1 cellular context compared by ENCODE assay signal in the genomic region with DNA sequence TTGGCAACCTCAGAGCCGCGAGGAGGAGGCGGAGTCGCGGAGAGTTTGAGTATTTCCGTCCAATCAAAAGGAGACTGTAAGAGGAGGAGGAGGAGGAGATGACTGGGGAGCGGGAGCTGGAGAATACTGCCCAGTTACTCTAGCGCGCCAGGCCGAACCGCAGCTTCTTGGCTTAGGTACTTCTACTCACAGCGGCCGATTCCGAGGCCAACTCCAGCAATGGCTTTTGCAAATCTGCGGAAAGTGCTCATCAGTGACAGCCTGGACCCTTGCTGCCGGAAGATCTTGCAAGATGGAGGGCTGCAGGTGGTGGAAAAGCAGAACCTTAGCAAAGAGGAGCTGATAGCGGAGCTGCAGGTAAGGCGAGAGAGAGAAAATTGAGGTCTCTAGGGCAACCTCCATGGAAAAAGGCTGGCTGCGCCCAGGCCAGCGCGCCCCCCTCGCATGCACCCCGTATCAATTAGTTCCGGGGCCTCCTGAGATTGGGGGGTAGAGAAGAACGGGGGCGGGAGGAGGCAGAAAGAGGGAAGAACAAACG.
TF ChIP-seq lines count a peak whose summit lies in the region.

A gene (plus strand): TSS at position 131 of the 538 bp plus-strand sequence. CDS start 89 bp downstream, at position 220.

TF ChIP-seq in A549, 52 proteins besides CTCF, POLR2A, EP300 and RAD21 (continued from another document):
- TF ChIP-seq, protein P1, sequence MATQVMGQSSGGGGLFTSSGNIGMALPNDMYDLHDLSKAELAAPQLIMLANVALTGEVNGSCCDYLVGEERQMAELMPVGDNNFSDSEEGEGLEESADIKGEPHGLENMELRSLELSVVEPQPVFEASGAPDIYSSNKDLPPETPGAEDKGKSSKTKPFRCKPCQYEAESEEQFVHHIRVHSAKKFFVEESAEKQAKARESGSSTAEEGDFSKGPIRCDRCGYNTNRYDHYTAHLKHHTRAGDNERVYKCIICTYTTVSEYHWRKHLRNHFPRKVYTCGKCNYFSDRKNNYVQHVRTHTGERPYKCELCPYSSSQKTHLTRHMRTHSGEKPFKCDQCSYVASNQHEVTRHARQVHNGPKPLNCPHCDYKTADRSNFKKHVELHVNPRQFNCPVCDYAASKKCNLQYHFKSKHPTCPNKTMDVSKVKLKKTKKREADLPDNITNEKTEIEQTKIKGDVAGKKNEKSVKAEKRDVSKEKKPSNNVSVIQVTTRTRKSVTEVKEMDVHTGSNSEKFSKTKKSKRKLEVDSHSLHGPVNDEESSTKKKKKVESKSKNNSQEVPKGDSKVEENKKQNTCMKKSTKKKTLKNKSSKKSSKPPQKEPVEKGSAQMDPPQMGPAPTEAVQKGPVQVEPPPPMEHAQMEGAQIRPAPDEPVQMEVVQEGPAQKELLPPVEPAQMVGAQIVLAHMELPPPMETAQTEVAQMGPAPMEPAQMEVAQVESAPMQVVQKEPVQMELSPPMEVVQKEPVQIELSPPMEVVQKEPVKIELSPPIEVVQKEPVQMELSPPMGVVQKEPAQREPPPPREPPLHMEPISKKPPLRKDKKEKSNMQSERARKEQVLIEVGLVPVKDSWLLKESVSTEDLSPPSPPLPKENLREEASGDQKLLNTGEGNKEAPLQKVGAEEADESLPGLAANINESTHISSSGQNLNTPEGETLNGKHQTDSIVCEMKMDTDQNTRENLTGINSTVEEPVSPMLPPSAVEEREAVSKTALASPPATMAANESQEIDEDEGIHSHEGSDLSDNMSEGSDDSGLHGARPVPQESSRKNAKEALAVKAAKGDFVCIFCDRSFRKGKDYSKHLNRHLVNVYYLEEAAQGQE (IDR thresholded peaks at IDR 0.05), result no peak
- TF ChIP-seq NFE2L2 (conservative IDR thresholded peaks at IDR 0.05; ENCODE audit: low read length), result no peak
- TF ChIP-seq FOSB (CRISPR knock-in tag; IDR thresholded peaks at IDR 0.05), result no peak
- TF ChIP-seq POLR2AphosphoS2 (conservative IDR thresholded peaks at IDR 0.05; ENCODE audit: low read length), result no peak
- TF ChIP-seq CHD4 (IDR thresholded peaks at IDR 0.05; ENCODE audit: borderline replicate concordance), result no peak
- TF ChIP-seq PHF8 (IDR thresholded peaks at IDR 0.05; ENCODE audit: borderline replicate concordance, low read depth), result 0 out of 2 replicates have a peak, but pooled peaks have one; percentile 35
- no peak for TF ChIP-seq ESRRA (IDR thresholded peaks at IDR 0.05; ENCODE audit: borderline replicate concordance, low read length)
- no peak for TF ChIP-seq CHD2 (IDR thresholded peaks at IDR 0.05; ENCODE audit: low read length, partially characterized antibody)
- no peak for TF ChIP-seq SMC3 (IDR thresholded peaks at IDR 0.05)
- TF ChIP-seq, protein P2, sequence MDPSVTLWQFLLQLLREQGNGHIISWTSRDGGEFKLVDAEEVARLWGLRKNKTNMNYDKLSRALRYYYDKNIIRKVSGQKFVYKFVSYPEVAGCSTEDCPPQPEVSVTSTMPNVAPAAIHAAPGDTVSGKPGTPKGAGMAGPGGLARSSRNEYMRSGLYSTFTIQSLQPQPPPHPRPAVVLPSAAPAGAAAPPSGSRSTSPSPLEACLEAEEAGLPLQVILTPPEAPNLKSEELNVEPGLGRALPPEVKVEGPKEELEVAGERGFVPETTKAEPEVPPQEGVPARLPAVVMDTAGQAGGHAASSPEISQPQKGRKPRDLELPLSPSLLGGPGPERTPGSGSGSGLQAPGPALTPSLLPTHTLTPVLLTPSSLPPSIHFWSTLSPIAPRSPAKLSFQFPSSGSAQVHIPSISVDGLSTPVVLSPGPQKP (IDR thresholded peaks at IDR 0.05; ENCODE audit: low read depth, low read length), result no peak
- TF ChIP-seq, protein P3, sequence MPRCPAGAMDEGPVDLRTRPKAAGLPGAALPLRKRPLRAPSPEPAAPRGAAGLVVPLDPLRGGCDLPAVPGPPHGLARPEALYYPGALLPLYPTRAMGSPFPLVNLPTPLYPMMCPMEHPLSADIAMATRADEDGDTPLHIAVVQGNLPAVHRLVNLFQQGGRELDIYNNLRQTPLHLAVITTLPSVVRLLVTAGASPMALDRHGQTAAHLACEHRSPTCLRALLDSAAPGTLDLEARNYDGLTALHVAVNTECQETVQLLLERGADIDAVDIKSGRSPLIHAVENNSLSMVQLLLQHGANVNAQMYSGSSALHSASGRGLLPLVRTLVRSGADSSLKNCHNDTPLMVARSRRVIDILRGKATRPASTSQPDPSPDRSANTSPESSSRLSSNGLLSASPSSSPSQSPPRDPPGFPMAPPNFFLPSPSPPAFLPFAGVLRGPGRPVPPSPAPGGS (IDR thresholded peaks at IDR 0.05), result peak; percentile 39; the same call in 1 of the 3 replicates
- TF ChIP-seq GATA3 (IDR thresholded peaks at IDR 0.05; ENCODE audit: borderline replicate concordance), result no peak
- TF ChIP-seq TFCP2L1 (CRISPR knock-in tag; IDR thresholded peaks at IDR 0.05), result no peak
- TF ChIP-seq FOSL2 (IDR thresholded peaks at IDR 0.05), result no peak
- no peak for TF ChIP-seq FOSL2 (CRISPR knock-in tag; IDR thresholded peaks at IDR 0.05)
- no peak for TF ChIP-seq MYC (IDR thresholded peaks at IDR 0.05; ENCODE audit: borderline replicate concordance, low read length)
- TF ChIP-seq ZSCAN20 (CRISPR knock-in tag; IDR thresholded peaks at IDR 0.05), result no peak
- TF ChIP-seq HEYL (CRISPR knock-in tag; IDR thresholded peaks at IDR 0.05), result no peak
- TF ChIP-seq JUNB (IDR thresholded peaks at IDR 0.05), result no peak
- TF ChIP-seq ZFP36 (IDR thresholded peaks at IDR 0.05; ENCODE audit: borderline replicate concordance, partially characterized antibody), result no peak
- TF ChIP-seq, protein P4, sequence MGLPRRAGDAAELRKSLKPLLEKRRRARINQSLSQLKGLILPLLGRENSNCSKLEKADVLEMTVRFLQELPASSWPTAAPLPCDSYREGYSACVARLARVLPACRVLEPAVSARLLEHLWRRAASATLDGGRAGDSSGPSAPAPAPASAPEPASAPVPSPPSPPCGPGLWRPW (IDR thresholded peaks at IDR 0.05), result no peak
- no peak for TF ChIP-seq EHF (CRISPR knock-in tag; IDR thresholded peaks at IDR 0.05)
- no peak for TF ChIP-seq FOXS1 (CRISPR knock-in tag; IDR thresholded peaks at IDR 0.05)
- TF ChIP-seq KDM5A (IDR thresholded peaks at IDR 0.05), result no peak
- no peak for TF ChIP-seq KDM1A (IDR thresholded peaks at IDR 0.05; ENCODE audit: low read depth)
- TF ChIP-seq HOXA7 (CRISPR knock-in tag; IDR thresholded peaks at IDR 0.05), result no peak
- TF ChIP-seq, protein P5, sequence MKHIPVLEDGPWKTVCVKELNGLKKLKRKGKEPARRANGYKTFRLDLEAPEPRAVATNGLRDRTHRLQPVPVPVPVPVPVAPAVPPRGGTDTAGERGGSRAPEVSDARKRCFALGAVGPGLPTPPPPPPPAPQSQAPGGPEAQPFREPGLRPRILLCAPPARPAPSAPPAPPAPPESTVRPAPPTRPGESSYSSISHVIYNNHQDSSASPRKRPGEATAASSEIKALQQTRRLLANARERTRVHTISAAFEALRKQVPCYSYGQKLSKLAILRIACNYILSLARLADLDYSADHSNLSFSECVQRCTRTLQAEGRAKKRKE (CRISPR knock-in tag; IDR thresholded peaks at IDR 0.05; ENCODE audit: low read depth), result no peak
- TF ChIP-seq TP53 (CRISPR knock-in tag; IDR thresholded peaks at IDR 0.05), result no peak
- no peak for TF ChIP-seq EHMT2 (IDR thresholded peaks at IDR 0.05; ENCODE audit: low read depth)
